Comparison of ENCODE assay signal across 13 cellular contexts in genomic region chrX:119240356-119240755, GRCh38. TPM values are rescaled to one million over a fixed set of nuclear protein-coding genes. Genes with fewer than 3 reads are reported as not detected.
DNase-seq lines count a peak whose midpoint lies in the region; ATAC-seq and TF ChIP-seq lines count a peak whose summit lies in the region.
"Had no signal": no experiment of that assay in that cellular context is flagged by ENCODE, and none has a peak within 500 bp of the region (broad histone marks: within the 10 kb centered on the region; RNA-seq: fewer than 3 reads in every experiment).

No MANE protein-coding gene starts in this region.

- no peak overlapping the region for H3K27ac ChIP-seq in GM23338 (ENCODE audit: low read depth)
- H3K27ac ChIP-seq in subcutaneous abdominal adipose tissue (ENCODE audit: low read depth, low read length), result peak overlapping the region; percentile 58

- peaks cover 26% of the 10 kb centered on the region for H4K20me1 ChIP-seq in GM23338 (replicated peaks; ENCODE audit: insufficient read depth)

- H3K4me1 ChIP-seq in GM23338 (ENCODE audit: insufficient read depth), result peaks cover 31% of the 10 kb centered on the region
- H3K4me1 ChIP-seq in subcutaneous abdominal adipose tissue (ENCODE audit: control insufficient read depth in 5 of 5, insufficient read depth in 5 of 5, low read length in 5 of 5), result peaks cover 0 to 41% (median 24%) of the 10 kb centered on the region in 5 donors

- DNase-seq in GM23338 (ENCODE audit: low spot score), result no peak
- peak; percentile 33 for DNase-seq in amniotic epithelial cell (ENCODE audit: low read depth)
- DNase-seq in fibroblast of villous mesenchyme (ENCODE audit: low read depth), result peak; percentile 45
- no peak for DNase-seq in NCI-H2029 treated with DMSO at 0.1 percent for 48 hours (lab: John Stamatoyannopoulos, UW)
- no peak for DNase-seq in NCI-H2171 (lab: John Stamatoyannopoulos, UW)
- DNase-seq in hepatic stellate cell (ENCODE audit: low spot score), result no peak
- DNase-seq: activated CD8-positive, alpha-beta T cell treated with anti-CD3 and anti-CD28 coated beads, Interleukin-2, amount 10 ng/mL, durations not matched to agents 7 days and 5 days; DMS 273 treated with DMSO at 0.1 percent for 48 hours; effector memory CD8-positive, alpha-beta T cell had no signal

- 0 out of 2 replicates have a peak overlapping the region, but pooled peaks have one; percentile 77 for H3K4me3 ChIP-seq in GM23338
- H3K4me3 ChIP-seq in fibroblast of villous mesenchyme (ENCODE audit: low read depth, low read length), result no peak overlapping the region
- no peak overlapping the region for H3K4me3 ChIP-seq in subcutaneous abdominal adipose tissue (ENCODE audit: low read depth in 1 of 5, low read length in 5 of 5)

- no peaks in the 10 kb centered on the region for H3K9me2 ChIP-seq in GM23338 (ENCODE audit: insufficient read depth)

- 0 out of 2 replicates have a peak, but pooled peaks cover 2% of the 10 kb centered on the region for H3F3A ChIP-seq in GM23338 (replicated peaks; ENCODE audit: low read depth)

- no peak for ATAC-seq in GM23338
- ATAC-seq in activated CD4-positive, CD25-positive, alpha-beta regulatory T cell treated with anti-CD3 and anti-CD28 coated beads, Interleukin-2, amount 50 U/mL, for 24 hours, result no peak
- ATAC-seq: activated CD8-positive, alpha-beta T cell treated with anti-CD3 and anti-CD28 coated beads, Interleukin-2, amount 10 ng/mL, durations not matched to agents 7 days and 5 days; activated naive CD4-positive, alpha-beta T cell treated with anti-CD3 and anti-CD28 coated beads, Interleukin-2, amount 50 U/mL, for 72 hours; effector memory CD8-positive, alpha-beta T cell had no signal

- H3K9ac ChIP-seq in subcutaneous abdominal adipose tissue (ENCODE audit: low read length in 5 of 5), result no peak overlapping the region

- peak overlapping the region; percentile 67; the same call in 1 of the 2 replicates for H3K27ac Mint-ChIP-seq in GM23338
- H3K27ac Mint-ChIP-seq: activated CD8-positive, alpha-beta T cell treated with anti-CD3 and anti-CD28 coated beads, Interleukin-2, amount 10 ng/mL, durations not matched to agents 7 days and 5 days; activated naive CD4-positive, alpha-beta T cell treated with anti-CD3 and anti-CD28 coated beads, Interleukin-2, amount 50 U/mL, for 72 hours; effector memory CD8-positive, alpha-beta T cell; T-helper 2 cell treated with Interferon-gamma antibody and Interleukin-4, amounts not matched to agents 5 μg/mL and 100 μg/mL, for 36 hours had no signal

- TF ChIP-seq CTCF in GM23338 (conservative IDR thresholded peaks at IDR 0.05; ENCODE audit: low read depth in 2 of 2) (no peak), fibroblast of villous mesenchyme (IDR thresholded peaks at IDR 0.05; ENCODE audit: insufficient read depth, low read depth, low read length) (no peak)

- H3K4me3 Mint-ChIP-seq in GM23338, result peak overlapping the region; percentile 45; the same call in 2 of the 3 replicates
- H3K4me3 Mint-ChIP-seq: activated CD8-positive, alpha-beta T cell treated with anti-CD3 and anti-CD28 coated beads, Interleukin-2, amount 10 ng/mL, durations not matched to agents 7 days and 5 days; effector memory CD8-positive, alpha-beta T cell; T-helper 2 cell treated with Interferon-gamma antibody and Interleukin-4, amounts not matched to agents 5 μg/mL and 100 μg/mL, for 36 hours had no signal

- H3K27me3 ChIP-seq in GM23338 (ENCODE audit: insufficient read depth), result no peaks in the 10 kb centered on the region
- peaks cover 0 to 4% (median 3%) of the 10 kb centered on the region in 5 donors for H3K27me3 ChIP-seq in subcutaneous abdominal adipose tissue (ENCODE audit: control insufficient read depth in 5 of 5, insufficient read depth in 4 of 5, low read length in 5 of 5)

- H3K36me3 ChIP-seq in GM23338 (ENCODE audit: insufficient read depth) (peaks cover 6% of the 10 kb centered on the region), subcutaneous abdominal adipose tissue (ENCODE audit: control insufficient read depth in 5 of 5, insufficient read depth in 5 of 5, low read length in 5 of 5) (peaks cover 3 to 14% (median 8%) of the 10 kb centered on the region in 5 donors)

- H3K9me3 Mint-ChIP-seq in GM23338, result no peaks in the 10 kb centered on the region; the same call in 2 of the 3 replicates
- H3K9me3 Mint-ChIP-seq: activated naive CD4-positive, alpha-beta T cell treated with anti-CD3 and anti-CD28 coated beads, Interleukin-2, amount 50 U/mL, for 72 hours; effector memory CD8-positive, alpha-beta T cell; T-helper 2 cell treated with Interferon-gamma antibody and Interleukin-4, amounts not matched to agents 5 μg/mL and 100 μg/mL, for 36 hours had no signal

- H3K36me3 Mint-ChIP-seq in GM23338 (ENCODE audit: low read depth), result peaks cover 53% of the 10 kb centered on the region

- H3K9me3 ChIP-seq in subcutaneous abdominal adipose tissue (ENCODE audit: control insufficient read depth in 5 of 5, low read length in 5 of 5), result no peaks in the 10 kb centered on the region

- H3K27me3 Mint-ChIP-seq in GM23338 (ENCODE audit: insufficient read depth, low read depth, poor library complexity), result peaks cover 16% of the 10 kb centered on the region
- H3K27me3 Mint-ChIP-seq: effector memory CD8-positive, alpha-beta T cell had no signal

- H2AFZ ChIP-seq in GM23338, result no peak overlapping the region

- peaks cover 41% of the 10 kb centered on the region for H3K4me1 Mint-ChIP-seq in GM23338

- H3K4me2 ChIP-seq in GM23338, result peak overlapping the region; percentile 85; the same call in 1 of the 2 replicates

- H3K79me2 ChIP-seq in GM23338 (replicated peaks; ENCODE audit: insufficient read depth), result peaks cover 67% of the 10 kb centered on the region

TF ChIP-seq in GM23338, 12 proteins besides CTCF, POLR2A, EP300 and RAD21 (continues in another document):
- TF ChIP-seq ZNF462 (CRISPR knock-in tag; IDR thresholded peaks at IDR 0.05) (no peak), ZNF114 (CRISPR knock-in tag; IDR thresholded peaks at IDR 0.05) (no peak), EZH2 (IDR thresholded peaks at IDR 0.05; ENCODE audit: low read depth, unreplicated experiment) (no peak)

RNA-seq across cellular contexts. Expression of gene PGRMC1, which starts 4.3 kb away (rescaled TPM):
- total RNA-seq in GM23338 (2014; rRNA removed; shearing (Covaris generic)), result 370 and 380 TPM in 2 replicates
- polyA plus RNA-seq in GM23338 (2016; fragmentation: Nextera tagmentation; extraction: Ambion mirVana), result 219 and 235 TPM in 2 replicates
- 202 and 244 TPM in 2 replicates for total RNA-seq in fibroblast of villous mesenchyme

Comparison
In these comparisons a context has a peak if more than half of its experiments do, and no peak if none do; other contexts are left out.
1. DNase-seq: peak in amniotic epithelial cell (single experiment) and fibroblast of villous mesenchyme (single experiment); none in GM23338 (single experiment), NCI-H2029 treated with DMSO at 0.1 percent for 48 hours (single experiment), NCI-H2171 (single experiment) and hepatic stellate cell (single experiment).